Comparison of ENCODE assay signal across 33 cellular contexts in the genomic region with DNA sequence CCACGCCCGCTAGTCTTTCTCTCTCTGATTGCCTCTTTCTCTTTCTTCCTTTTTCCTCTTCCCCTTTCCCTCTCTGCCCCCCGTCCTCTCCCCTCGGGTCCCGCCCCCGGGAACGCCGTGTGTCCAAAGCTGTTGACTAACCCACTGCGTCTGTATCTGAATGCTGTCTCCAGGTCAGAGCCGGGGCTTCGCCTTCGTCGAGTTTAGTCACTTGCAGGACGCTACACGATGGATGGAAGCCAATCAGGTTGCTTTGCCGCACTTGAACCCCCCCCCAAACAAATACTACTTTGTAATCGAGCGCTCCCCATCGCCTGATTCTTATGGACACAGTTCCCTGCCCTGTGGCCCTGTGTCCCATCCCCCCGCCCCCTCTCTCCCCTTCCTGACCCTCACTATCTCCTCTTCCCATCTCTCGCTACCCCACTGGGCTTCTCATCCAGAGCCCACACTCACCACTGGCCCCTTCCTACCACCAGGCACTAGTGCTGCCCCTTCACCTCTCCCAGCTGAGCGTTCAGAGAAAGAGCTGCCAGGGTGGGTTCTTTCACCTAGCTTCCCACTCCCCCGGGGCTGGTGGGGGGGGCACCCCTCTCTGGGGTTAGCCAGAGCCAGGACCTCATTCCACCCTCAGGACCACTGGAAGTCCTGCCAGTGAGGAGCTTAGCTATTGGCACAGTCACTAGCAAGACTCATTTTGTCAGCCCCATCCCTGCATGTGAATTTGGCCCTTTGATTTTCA.
"Had no signal": no experiment of that assay in that cellular context is flagged by ENCODE, and none has a peak within 500 bp of the region (broad histone marks: within the 10 kb centered on the region; RNA-seq: fewer than 3 reads in every experiment).

No MANE protein-coding gene starts in this region.

- H3K9me3 Mint-ChIP-seq: activated CD4-positive, alpha-beta memory T cell treated with anti-CD3 and anti-CD28 coated beads for 36 hours; activated CD4-positive, alpha-beta T cell treated with anti-CD3 and anti-CD28 coated beads, Interleukin-2, amount 10 ng/mL, durations not matched to agents 24 days and 14 days; activated naive CD4-positive, alpha-beta T cell treated with anti-CD3 and anti-CD28 coated beads for 36 hours; activated naive CD8-positive, alpha-beta T cell treated with anti-CD3 and anti-CD28 coated beads for 36 hours; activated T-cell treated with anti-CD3 and anti-CD28 coated beads, Interleukin-2, amount 50 U/mL, for 4 hours; activated T-helper 2 cell treated with anti-CD3 and anti-CD28 coated beads, Interferon-gamma antibody, Interleukin-2, Interleukin-4, amounts not matched to agents 10 μg/mL and 5 μg/mL and 100 μg/mL, durations not matched to agents 14 hours and 24 hours and 36 hours; immature natural killer cell had no signal

- H3K27me3 ChIP-seq: ascending aorta, cardiac muscle cell, neutrophil, ovary had no signal

- H3K4me2 ChIP-seq: smooth muscle cell had no signal

- H3K27ac ChIP-seq: adrenal gland, ascending aorta, cardiac muscle cell, lower lobe of right lung, neutrophil, ovary, prostate gland, tibial nerve had no signal

- H3K27ac Mint-ChIP-seq: activated CD4-positive, alpha-beta memory T cell treated with anti-CD3 and anti-CD28 coated beads for 36 hours; activated naive CD4-positive, alpha-beta T cell treated with anti-CD3 and anti-CD28 coated beads for 36 hours; activated naive CD8-positive, alpha-beta T cell treated with anti-CD3 and anti-CD28 coated beads for 36 hours; activated T-helper 2 cell treated with anti-CD3 and anti-CD28 coated beads, Interferon-gamma antibody, Interleukin-2, Interleukin-4, amounts not matched to agents 10 μg/mL and 5 μg/mL and 100 μg/mL, durations not matched to agents 14 hours and 24 hours and 36 hours; brain; nephron progenitor cell; T-helper 17 cell had no signal

- H3K36me3 ChIP-seq: cardiac muscle cell, ovary, prostate gland had no signal

- H3K27me3 Mint-ChIP-seq: activated CD4-positive, alpha-beta memory T cell treated with anti-CD3 and anti-CD28 coated beads for 36 hours; activated CD4-positive, alpha-beta T cell treated with anti-CD3 and anti-CD28 coated beads, Interleukin-2, amount 10 ng/mL, durations not matched to agents 24 days and 14 days; activated naive CD8-positive, alpha-beta T cell treated with anti-CD3 and anti-CD28 coated beads for 36 hours; T-helper 17 cell had no signal

- H3K4me1 ChIP-seq: adrenal gland, ascending aorta, lower lobe of right lung, prostate gland, tibial nerve had no signal

- ATAC-seq: activated T-cell treated with anti-CD3 and anti-CD28 coated beads, Interleukin-2, amount 50 U/mL, for 4 hours; esophagus mucosa; left lobe of liver; lower lobe of right lung; mucosa of descending colon; T-helper 17 cell had no signal

- H3K4me3 ChIP-seq: adrenal gland, ascending aorta, cardiac muscle cell, lower lobe of right lung, mucosa of descending colon, ovary, prostate gland, smooth muscle cell, tibial nerve had no signal

- H3K4me3 Mint-ChIP-seq: activated CD4-positive, alpha-beta memory T cell treated with anti-CD3 and anti-CD28 coated beads for 36 hours; activated CD4-positive, alpha-beta T cell treated with anti-CD3 and anti-CD28 coated beads, Interleukin-2, amount 10 ng/mL, durations not matched to agents 24 days and 14 days; activated naive CD4-positive, alpha-beta T cell treated with anti-CD3 and anti-CD28 coated beads for 36 hours; activated naive CD8-positive, alpha-beta T cell treated with anti-CD3 and anti-CD28 coated beads for 36 hours; activated T-cell treated with anti-CD3 and anti-CD28 coated beads, Interleukin-2, amount 50 U/mL, for 4 hours; brain; immature natural killer cell; nephron progenitor cell; T-helper 17 cell had no signal

- H3K4me1 Mint-ChIP-seq: activated CD4-positive, alpha-beta T cell treated with anti-CD3 and anti-CD28 coated beads, Interleukin-2, amount 10 ng/mL, durations not matched to agents 24 days and 14 days; activated naive CD8-positive, alpha-beta T cell treated with anti-CD3 and anti-CD28 coated beads for 36 hours; brain; immature natural killer cell; nephron progenitor cell; T-helper 17 cell had no signal

- H3K9me3 ChIP-seq: adrenal gland, ascending aorta, lower lobe of right lung, mucosa of descending colon, neutrophil, ovary, prostate gland, tibial nerve had no signal

- DNase-seq: activated CD4-positive, alpha-beta memory T cell treated with anti-CD3 and anti-CD28 coated beads for 36 hours; activated CD4-positive, alpha-beta T cell treated with anti-CD3 and anti-CD28 coated beads, Interleukin-2, amount 10 ng/mL, durations not matched to agents 24 days and 14 days; activated CD8-positive, alpha-beta memory T cell treated with anti-CD3 and anti-CD28 coated beads, Interleukin-2, amount 50 U/mL, for 48 hours; activated naive CD4-positive, alpha-beta T cell treated with anti-CD3 and anti-CD28 coated beads for 36 hours; activated naive CD8-positive, alpha-beta T cell treated with anti-CD3 and anti-CD28 coated beads for 36 hours; activated T-cell treated with anti-CD3 and anti-CD28 coated beads, Interleukin-2, amount 50 U/mL, for 4 hours; cortex of kidney; foreskin fibroblast; hypothalamus; immature natural killer cell; kidney glomerular epithelial cell; lower lobe of right lung; mesenchymal stem cell; mucosa of descending colon; nephron progenitor cell; retina; stimulated activated CD4-positive, alpha-beta T cell treated with anti-CD3 and anti-CD28 coated beads, Interleukin-15, amount 100 ng/mL, for 24 hours; stimulated activated CD4-positive, alpha-beta T cell treated with anti-CD3 and anti-CD28 coated beads, Interleukin-2, amount 100 ng/mL, for 24 hours; stimulated activated naive CD4-positive, alpha-beta T cell; T-helper 17 cell; T1000 had no signal
